1 cellular context compared by ENCODE assay signal in genomic region chr7:129008645-129009414, GRCh38.
TF ChIP-seq lines count a peak whose summit lies in the region.

No MANE protein-coding gene starts in this region.

TF ChIP-seq in A549, 52 proteins besides CTCF, POLR2A, EP300 and RAD21 (continued from another document):
- TF ChIP-seq, protein P1, sequence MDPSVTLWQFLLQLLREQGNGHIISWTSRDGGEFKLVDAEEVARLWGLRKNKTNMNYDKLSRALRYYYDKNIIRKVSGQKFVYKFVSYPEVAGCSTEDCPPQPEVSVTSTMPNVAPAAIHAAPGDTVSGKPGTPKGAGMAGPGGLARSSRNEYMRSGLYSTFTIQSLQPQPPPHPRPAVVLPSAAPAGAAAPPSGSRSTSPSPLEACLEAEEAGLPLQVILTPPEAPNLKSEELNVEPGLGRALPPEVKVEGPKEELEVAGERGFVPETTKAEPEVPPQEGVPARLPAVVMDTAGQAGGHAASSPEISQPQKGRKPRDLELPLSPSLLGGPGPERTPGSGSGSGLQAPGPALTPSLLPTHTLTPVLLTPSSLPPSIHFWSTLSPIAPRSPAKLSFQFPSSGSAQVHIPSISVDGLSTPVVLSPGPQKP (IDR thresholded peaks at IDR 0.05; ENCODE audit: low read depth, low read length) = no peak
- TF ChIP-seq JUN (IDR thresholded peaks at IDR 0.05) (no peak), FOSL2 (IDR thresholded peaks at IDR 0.05) (no peak), FOSL2 (CRISPR knock-in tag; IDR thresholded peaks at IDR 0.05) (no peak), FOSB (CRISPR knock-in tag; IDR thresholded peaks at IDR 0.05) (no peak), ZNF302 (CRISPR knock-in tag; IDR thresholded peaks at IDR 0.05) (no peak), MAX (IDR thresholded peaks at IDR 0.05) (no peak)
